ENCODE assay signal across 8 cellular contexts in the genomic region with DNA sequence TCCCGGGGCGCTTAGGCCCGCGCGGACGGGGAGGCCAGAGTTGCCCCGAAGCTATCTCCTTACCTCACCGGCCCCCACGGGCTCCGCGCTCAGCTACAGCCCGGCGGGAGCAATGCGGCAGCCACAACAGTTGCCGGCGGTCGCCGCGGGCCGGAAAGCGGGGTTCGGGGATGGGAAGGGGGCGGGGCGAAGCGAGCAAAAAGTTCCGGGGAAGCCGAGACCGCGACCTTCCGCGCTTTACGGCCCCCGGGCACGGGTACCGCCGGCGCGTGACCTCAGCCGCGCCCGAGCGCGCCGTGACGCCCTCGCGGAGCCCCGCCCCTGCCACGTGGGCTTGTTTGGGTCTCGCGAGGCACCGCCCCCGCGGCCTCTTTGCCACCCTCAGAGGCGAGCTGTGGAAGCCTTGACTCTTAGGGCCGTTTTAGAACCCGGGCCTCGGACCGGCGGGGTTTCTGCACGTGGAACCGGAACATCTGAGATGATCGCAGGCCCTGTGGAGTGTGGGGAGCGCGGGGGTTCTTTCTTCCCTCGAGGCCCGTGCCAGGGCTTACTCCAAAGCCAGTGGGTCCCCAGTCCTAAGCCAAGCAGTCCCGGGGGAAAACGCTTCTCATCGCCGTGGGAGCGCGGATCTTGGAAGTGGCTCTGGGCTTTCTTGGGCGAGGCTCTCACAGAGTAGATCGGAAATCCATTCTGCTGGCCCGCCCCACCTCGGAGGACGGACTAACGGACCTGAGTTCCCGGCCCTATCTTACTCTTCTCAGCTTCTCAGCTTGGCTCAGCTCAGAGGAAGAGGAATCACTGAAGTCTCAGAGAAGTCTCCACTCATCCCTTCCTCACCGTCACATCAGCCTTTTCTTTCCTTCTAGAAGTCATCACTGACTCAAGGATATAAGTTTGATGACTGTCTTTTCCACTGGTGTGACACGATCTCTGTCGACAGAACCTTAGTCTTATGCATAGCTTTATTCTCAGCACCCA. TPM values are rescaled to one million over a fixed set of nuclear protein-coding genes. Genes with fewer than 3 reads are reported as not detected.
DNase-seq lines count a peak whose midpoint lies in the region; ATAC-seq and TF ChIP-seq lines count a peak whose summit lies in the region.
"Not testable (repeated sequence)": the region's sequence is repeated elsewhere in the genome, so short reads cannot be mapped to it uniquely, and the experiment has no call there.

No MANE protein-coding gene starts in this region.

- not testable (repeated sequence) for TF ChIP-seq RAD21 in liver (IDR thresholded peaks at IDR 0.05)

- H3K27me3 Mint-ChIP-seq in dendritic cell treated with granulocyte-macrophage colony-stimulating factor and Interleukin-4, amounts not matched to agents 40 ng/mL and 50 ng/mL, for 4 days, result not testable (repeated sequence)

- peak overlapping the region; percentile 76 to 87 (median 84) for H3K27ac ChIP-seq in BLaER1 treated with 17β-estradiol and CSF1 and Interleukin-3, amounts not matched to agents 10 nM and 100 nM
- H3K27ac ChIP-seq in liver (ENCODE audit: low read depth in 1 of 2, low read length in 2 of 2), result peak overlapping the region; percentile 76 to 78

- peak overlapping the region; percentile 92 for H3K27ac Mint-ChIP-seq in dendritic cell treated with granulocyte-macrophage colony-stimulating factor and Interleukin-4, amounts not matched to agents 40 ng/mL and 50 ng/mL, for 4 days

- H3K4me1 Mint-ChIP-seq in dendritic cell treated with granulocyte-macrophage colony-stimulating factor and Interleukin-4, amounts not matched to agents 40 ng/mL and 50 ng/mL, for 4 days (ENCODE audit: low read depth), result peaks cover 31% of the 10 kb centered on the region

- peak overlapping the region; percentile 92 for H3K4me3 Mint-ChIP-seq in dendritic cell treated with granulocyte-macrophage colony-stimulating factor and Interleukin-4, amounts not matched to agents 40 ng/mL and 50 ng/mL, for 4 days

- not testable (repeated sequence) for TF ChIP-seq CTCF in liver (IDR thresholded peaks at IDR 0.05; ENCODE audit: low read depth, low read length, missing input control)

- peaks cover 6 to 40% (median 21%) of the 10 kb centered on the region in 11 experiments; a peak in 19 of 22 replicates for H4K20me1 ChIP-seq in BLaER1 treated with 17β-estradiol and CSF1 and Interleukin-3, amounts not matched to agents 10 nM and 100 nM

- not testable (repeated sequence) for H3K9me3 Mint-ChIP-seq in dendritic cell treated with granulocyte-macrophage colony-stimulating factor and Interleukin-4, amounts not matched to agents 40 ng/mL and 50 ng/mL, for 4 days

- peak overlapping the region; percentile 68 to 94 (median 87) for H3K4me3 ChIP-seq in BLaER1 treated with 17β-estradiol and CSF1 and Interleukin-3, amounts not matched to agents 10 nM and 100 nM
- peak overlapping the region; percentile 72 to 89 (median 78) for H3K4me3 ChIP-seq in liver (ENCODE audit: low read depth in 1 of 3, low read length in 3 of 3)

- not testable (repeated sequence) for H3K36me3 Mint-ChIP-seq in dendritic cell treated with granulocyte-macrophage colony-stimulating factor and Interleukin-4, amounts not matched to agents 40 ng/mL and 50 ng/mL, for 4 days (ENCODE audit: low read depth)

- WGBS in liver, result 2% methylated on average over 68 of the region's 83 CpGs

- H3K4me1 ChIP-seq in BLaER1 treated with 17β-estradiol and CSF1 and Interleukin-3, amounts not matched to agents 10 nM and 100 nM, result peaks cover 11 to 34% (median 17%) of the 10 kb centered on the region in 10 experiments
- peaks cover 2 to 12% (median 10%) of the 10 kb centered on the region in 4 donors for H3K4me1 ChIP-seq in liver (ENCODE audit: control insufficient read depth in 4 of 4, insufficient read depth in 4 of 4, low read length in 3 of 4)

- H3K9ac ChIP-seq in BLaER1 treated with 17β-estradiol and CSF1 and Interleukin-3, amounts not matched to agents 10 nM and 100 nM, result peak overlapping the region; percentile 85 to 92 (median 88)
- H3K9ac ChIP-seq in liver (ENCODE audit: low read depth in 1 of 2, low read length in 2 of 2), result peak overlapping the region; percentile 63 to 74

- H3K9me3 ChIP-seq in BLaER1 treated with 17β-estradiol and CSF1 and Interleukin-3, amounts not matched to agents 10 nM and 100 nM (replicated peaks in 1 of 11); liver (ENCODE audit: control insufficient read depth in 4 of 4, low read length in 3 of 4): not testable (repeated sequence)

- intact Hi-C loops in dendritic cell treated with granulocyte-macrophage colony-stimulating factor and Interleukin-4, amounts not matched to agents 40 ng/mL and 50 ng/mL, for 4 days (cut with micrococcal nuclease), result not testable (repeated sequence)

- peak overlapping the region; percentile 76 to 97 (median 93) for H3K4me2 ChIP-seq in BLaER1 treated with 17β-estradiol and CSF1 and Interleukin-3, amounts not matched to agents 10 nM and 100 nM

- peak; percentile 95 for ATAC-seq in GM19372 (IDR thresholded peaks at IDR 0.05; ENCODE audit: low read depth, unreplicated experiment)
- ATAC-seq in HG03520 (IDR thresholded peaks at IDR 0.05; ENCODE audit: unreplicated experiment), result peak; percentile 96

- peaks cover 17 to 28% (median 19%) of the 10 kb centered on the region in 11 experiments for H3K36me3 ChIP-seq in BLaER1 treated with 17β-estradiol and CSF1 and Interleukin-3, amounts not matched to agents 10 nM and 100 nM
- not testable (repeated sequence) for H3K36me3 ChIP-seq in liver (ENCODE audit: control insufficient read depth in 4 of 4, insufficient read depth in 3 of 4, low read depth in 1 of 4, low read length in 3 of 4)

- peak; percentile 32 for DNase-seq in NCI-H526 treated with DMSO at 0.1 percent for 48 hours (lab: John Stamatoyannopoulos, UW)
- peak; percentile 95 to 96 for DNase-seq in activated CD4-positive, alpha-beta T cell treated with anti-CD3 and anti-CD28 coated beads, Interleukin-2, amount 50 U/mL, for 24 hours (ENCODE audit: low read depth in 1 of 2, low spot score in 1 of 2)
- DNase-seq in stimulated activated CD4-positive, alpha-beta T cell treated with anti-CD3 and anti-CD28 coated beads, Interleukin-2, amount 100 ng/mL, for 48 hours, result peak; percentile 97 to 100

- not testable (repeated sequence) for H3K27me3 ChIP-seq in BLaER1 treated with 17β-estradiol and CSF1 and Interleukin-3, amounts not matched to agents 10 nM and 100 nM; liver (ENCODE audit: control insufficient read depth in 4 of 4, insufficient read depth in 4 of 4, low read length in 3 of 4)

TF ChIP-seq in liver, 16 proteins besides CTCF, POLR2A, EP300 and RAD21:
- peak; percentile 10 to 57 for TF ChIP-seq EGR1 (IDR thresholded peaks at IDR 0.05; ENCODE audit: low read depth in 2 of 2)
- TF ChIP-seq, protein P1, sequence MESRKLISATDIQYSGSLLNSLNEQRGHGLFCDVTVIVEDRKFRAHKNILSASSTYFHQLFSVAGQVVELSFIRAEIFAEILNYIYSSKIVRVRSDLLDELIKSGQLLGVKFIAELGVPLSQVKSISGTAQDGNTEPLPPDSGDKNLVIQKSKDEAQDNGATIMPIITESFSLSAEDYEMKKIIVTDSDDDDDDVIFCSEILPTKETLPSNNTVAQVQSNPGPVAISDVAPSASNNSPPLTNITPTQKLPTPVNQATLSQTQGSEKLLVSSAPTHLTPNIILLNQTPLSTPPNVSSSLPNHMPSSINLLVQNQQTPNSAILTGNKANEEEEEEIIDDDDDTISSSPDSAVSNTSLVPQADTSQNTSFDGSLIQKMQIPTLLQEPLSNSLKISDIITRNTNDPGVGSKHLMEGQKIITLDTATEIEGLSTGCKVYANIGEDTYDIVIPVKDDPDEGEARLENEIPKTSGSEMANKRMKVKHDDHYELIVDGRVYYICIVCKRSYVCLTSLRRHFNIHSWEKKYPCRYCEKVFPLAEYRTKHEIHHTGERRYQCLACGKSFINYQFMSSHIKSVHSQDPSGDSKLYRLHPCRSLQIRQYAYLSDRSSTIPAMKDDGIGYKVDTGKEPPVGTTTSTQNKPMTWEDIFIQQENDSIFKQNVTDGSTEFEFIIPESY (IDR thresholded peaks at IDR 0.05), result peak; percentile 66
- TF ChIP-seq RXRA (IDR thresholded peaks at IDR 0.05), result peak in 1 of 2 donors; percentile 5
- TF ChIP-seq GABPA (IDR thresholded peaks at IDR 0.05 in 1 of 2, conservative IDR thresholded peaks at IDR 0.05 in 1 of 2), result peak in 1 of 2 donors; percentile 75

RNA-seq across cellular contexts. Expression of a gene that starts 7.8 kb away (rescaled TPM):
- total RNA-seq in liver, result 1 to 10 TPM in 1 of 2 donors, under 1 TPM in 1; 0.98 to 4.4 TPM
- polyA plus RNA-seq in liver, result 1 to 10 TPM; 1.8 to 7.1 TPM

RNA-seq across cellular contexts. Expression of a gene that starts 53.0 kb away (rescaled TPM):
- 1 to 10 TPM in 1 of 2 donors, not detected in 1; 1.3 TPM for total RNA-seq in liver
- polyA plus RNA-seq in liver, result under 1 TPM; 0.21 to 0.43 TPM

Comparison
In these comparisons a context has a peak if more than half of its experiments do, and no peak if none do; other contexts are left out.
1. Peak in every context shown above with its lines: DNase-seq, ATAC-seq, H3K4me3 ChIP-seq and H3K27ac ChIP-seq.
2. DNase-seq: peak in every context shown above with its lines; median percentile 98 in stimulated activated CD4-positive, alpha-beta T cell treated with anti-CD3 and anti-CD28 coated beads, Interleukin-2, amount 100 ng/mL, for 48 hours; 96 in activated CD4-positive, alpha-beta T cell treated with anti-CD3 and anti-CD28 coated beads, Interleukin-2, amount 50 U/mL, for 24 hours; 32 in NCI-H526 treated with DMSO at 0.1 percent for 48 hours.